In the genomic region with DNA sequence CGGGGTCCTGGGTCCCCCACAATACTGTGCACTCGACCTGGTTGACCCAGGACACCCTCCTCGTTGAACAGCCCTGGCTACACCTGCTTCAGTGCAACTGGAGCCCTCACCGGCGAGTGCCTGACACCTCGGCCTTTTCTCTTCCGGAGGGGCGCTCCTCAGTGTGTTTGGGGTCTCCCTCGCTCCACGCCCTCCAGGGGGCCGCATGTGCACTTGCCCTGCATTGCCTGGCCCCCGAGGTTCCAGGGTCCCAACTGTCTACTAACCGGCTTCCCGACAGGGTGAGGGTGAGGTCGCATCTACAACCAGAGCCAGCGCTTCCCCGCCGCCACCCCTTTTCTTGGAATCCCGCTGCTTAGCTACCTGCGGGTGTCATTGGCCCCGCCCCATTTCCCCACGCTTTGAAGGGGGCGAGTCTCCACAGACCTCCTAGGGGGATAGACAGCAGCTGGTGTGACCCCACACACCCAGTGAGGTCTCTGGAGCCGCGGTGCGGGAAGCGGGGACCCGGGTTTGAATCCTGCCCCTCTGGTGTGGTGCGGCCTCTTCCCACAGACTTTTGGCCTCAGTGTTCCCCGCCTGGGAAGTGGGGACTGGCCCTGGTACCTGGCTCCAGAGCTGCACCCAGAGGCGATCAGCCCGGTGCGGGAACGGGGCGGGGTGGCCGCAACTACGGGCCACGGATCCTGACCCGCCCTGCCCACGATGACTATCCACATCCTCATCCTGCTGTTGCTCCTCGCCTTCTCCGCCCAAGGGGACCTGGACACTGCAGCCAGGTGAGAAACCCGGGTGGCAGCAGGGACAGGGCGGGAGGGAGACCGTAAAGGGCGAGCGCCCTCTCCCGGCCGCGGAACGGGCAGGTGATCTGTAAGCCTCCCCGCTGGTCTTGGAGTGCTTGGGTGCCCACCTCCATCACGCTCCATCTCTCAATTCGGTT, we compare ENCODE assay signal across 8 cellular contexts. TPM values are rescaled to one million over a fixed set of nuclear protein-coding genes. Genes with fewer than 3 reads are reported as not detected.
A peak's percentile ranks its signal among the peaks of the same experiment; 100 is the strongest.
DNase-seq lines count a peak whose midpoint lies in the region; ATAC-seq, FAIRE-seq and TF ChIP-seq lines count a peak whose summit lies in the region.

A gene with protein sequence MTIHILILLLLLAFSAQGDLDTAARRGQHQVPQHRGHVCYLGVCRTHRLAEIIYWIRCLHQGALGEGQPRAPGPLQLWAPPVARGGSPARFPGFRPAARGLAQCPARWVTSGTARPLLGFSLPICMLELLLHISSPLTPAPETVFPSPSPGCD (plus strand): TSS at position 462 of the 940 bp plus-strand sequence. CDS start 244 bp downstream, at position 706.

- TF ChIP-seq CTCF in brain microvascular endothelial cell (IDR thresholded peaks at IDR 0.05; ENCODE audit: low read depth, low read length, missing control alignments) (peak; percentile 79), kidney (IDR thresholded peaks at IDR 0.05; ENCODE audit: borderline replicate concordance, extremely low read depth, insufficient read depth) (peak; percentile 44)

- peaks cover 22% of the 10 kb centered on the region for H3K4me1 ChIP-seq in NT2/D1 (ENCODE audit: insufficient read depth, insufficient read length)
- peaks cover 6 to 20% of the 10 kb centered on the region in 2 donors for H3K4me1 ChIP-seq in kidney (ENCODE audit: control insufficient read depth in 1 of 2, insufficient read depth in 1 of 2, low read depth in 1 of 2, low read length in 2 of 2)

- H3K9ac ChIP-seq in NT2/D1 (ENCODE audit: insufficient read length, low read depth) (peak within 1 kb of the TSS; percentile 88), kidney (ENCODE audit: low read length in 2 of 2) (peak within 1 kb of the TSS; percentile 46 to 55)

- no peak for FAIRE-seq in kidney (lab: Jason Lieb, UNC)

- H3K9me3 ChIP-seq in NT2/D1 (ENCODE audit: insufficient read depth, low read length) (no peaks in the 10 kb centered on the region), kidney (ENCODE audit: control insufficient read depth in 1 of 2, low read length in 2 of 2) (no peaks in the 10 kb centered on the region)

- H3K36me3 ChIP-seq in NT2/D1 (ENCODE audit: insufficient read depth, insufficient read length, low read length) (peaks cover 52% of the 10 kb centered on the region), brain microvascular endothelial cell (replicated peaks) (peaks cover 17% of the 10 kb centered on the region), kidney (ENCODE audit: control insufficient read depth in 1 of 2, insufficient read depth in 2 of 2, low read length in 2 of 2) (peaks cover 7 to 12% of the 10 kb centered on the region in 2 donors)

- intact Hi-C loops in kidney (cut with DNase I): no loop called here

- H3K27ac ChIP-seq in brain microvascular endothelial cell (no peak within 1 kb of the TSS), kidney (ENCODE audit: low read depth in 2 of 2, low read length in 2 of 2) (peak within 1 kb of the TSS in 1 of 2 donors; percentile 28)

- in situ Hi-C loops in brain microvascular endothelial cell (cut with HindIII; ENCODE audit: low pct_ligation_motif_present, low sequenced_read_pairs): no loop called here

- DNase-seq in NCI-H1417 (lab: John Stamatoyannopoulos, UW) (peak; percentile 66 to 79 (median 74)), NCI-H1417 treated with DMSO at 0.1 percent for 48 hours (lab: John Stamatoyannopoulos, UW) (no peak), NT2/D1 (ENCODE audit: low read depth, low spot score) (no peak), brain microvascular endothelial cell (no peak), kidney (no peak), dedifferentiated amniotic fluid mesenchymal stem cell (ENCODE audit: extremely low spot score) (no peak)
- DNase-seq in stimulated activated CD4-positive, alpha-beta T cell treated with anti-CD3 and anti-CD28 coated beads, Interleukin-4, amount 100 ng/mL, for 1 hour: peak; percentile 56

- H3K4me3 ChIP-seq in NT2/D1 (ENCODE audit: insufficient read length, low read depth) (peak within 1 kb of the TSS; percentile 60), brain microvascular endothelial cell (ENCODE audit: low read depth, low read length) (peak within 1 kb of the TSS; percentile 52), kidney (ENCODE audit: low read length in 2 of 2) (peak within 1 kb of the TSS; percentile 58 to 62)

- ATAC-seq in GM19467 (IDR thresholded peaks at IDR 0.05; ENCODE audit: unreplicated experiment): no peak

- H3K27me3 ChIP-seq in NT2/D1 (ENCODE audit: insufficient read depth, insufficient read length) (no peaks in the 10 kb centered on the region), brain microvascular endothelial cell (replicated peaks) (no peaks in the 10 kb centered on the region)

RNA-seq across cellular contexts. Expression of the gene that starts here (rescaled TPM):
- total RNA-seq in kidney: 2.1 TPM
- polyA plus RNA-seq in kidney (ENCODE audit: insufficient read depth, low read depth, low replicate concordance): 0.60 TPM

Comparison
In these comparisons a context has a peak if more than half of its experiments do, and no peak if none do; other contexts are left out.
1. DNase-seq: peak in NCI-H1417 (3 of 3) and stimulated activated CD4-positive, alpha-beta T cell treated with anti-CD3 and anti-CD28 coated beads, Interleukin-4, amount 100 ng/mL, for 1 hour (single experiment); none in NCI-H1417 treated with DMSO at 0.1 percent for 48 hours (single experiment), NT2/D1 (single experiment), brain microvascular endothelial cell (single experiment), kidney (single experiment) and dedifferentiated amniotic fluid mesenchymal stem cell (single experiment).
2. Peak in every context shown above with its lines, with median percentiles within 50 percentile points of each other: H3K4me3 ChIP-seq.